11 cellular contexts compared by ENCODE assay signal in the genomic region with DNA sequence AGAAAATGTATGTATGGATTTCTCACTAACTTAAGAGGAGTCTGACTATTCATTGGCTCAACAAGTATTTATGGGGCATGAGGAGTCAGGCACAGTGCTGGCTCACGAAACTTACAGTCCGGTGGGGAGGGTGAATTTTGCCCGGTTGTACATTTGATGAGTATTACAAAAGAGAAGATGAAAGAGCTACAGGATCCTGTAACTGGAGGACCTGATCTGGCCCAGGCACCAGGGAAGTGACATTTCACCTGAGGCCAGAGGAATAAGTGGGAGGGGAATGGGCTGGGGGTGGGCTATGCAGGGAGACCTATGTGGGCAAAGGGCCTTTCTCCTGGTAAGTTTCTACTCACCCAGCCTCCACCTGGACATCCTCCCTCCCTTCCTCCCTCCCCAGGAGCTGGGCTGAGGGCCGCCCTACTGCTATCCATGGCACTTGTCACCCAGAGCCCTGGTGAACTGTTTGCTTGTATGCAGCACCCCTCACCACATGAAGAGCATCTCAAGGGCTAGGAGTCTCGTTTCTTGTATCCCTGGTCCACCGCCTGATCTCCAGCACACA.
DNase-seq lines count a peak whose midpoint lies in the region; ATAC-seq and TF ChIP-seq lines count a peak whose summit lies in the region.
"Had no signal": no experiment of that assay in that cellular context is flagged by ENCODE, and none has a peak within 500 bp of the region (broad histone marks: within the 10 kb centered on the region; RNA-seq: fewer than 3 reads in every experiment).

No MANE protein-coding gene starts in this region.

- H3K4me1 ChIP-seq in iPS-18a (ENCODE audit: control insufficient read depth, low read depth, low read length): peaks cover 19% of the 10 kb centered on the region

- POLR2A ChIA-PET in WTC11 (lab: Charles Lee): interaction anchor here (0.8 kb wide), 1 partner anchor 101 kb away, joined by 3 read pairs; the partner anchor contains the start of gene ZNF438

- no peaks in the 10 kb centered on the region for H3K36me3 Mint-ChIP-seq in T-helper 2 cell treated with Interferon-gamma antibody and Interleukin-4, amounts not matched to agents 5 μg/mL and 100 μg/mL, for 36 hours (ENCODE audit: low read depth)
- H3K36me3 Mint-ChIP-seq in WTC11: no peaks in the 10 kb centered on the region
- no peaks in the 10 kb centered on the region for H3K36me3 Mint-ChIP-seq in stimulated activated memory B cell treated with anti-CD40 and anti-IgM and Interleukin-4, amounts not matched to agents 10 μg/mL and 1 μg/mL and 100 μg/mL, for 72 hours

- H3K4me3 ChIP-seq in iPS-18a (ENCODE audit: low read length): peak overlapping the region; percentile 54
- H3K4me3 ChIP-seq: A549 had no signal

- H3K4me1 Mint-ChIP-seq in T-helper 2 cell treated with Interferon-gamma antibody and Interleukin-4, amounts not matched to agents 5 μg/mL and 100 μg/mL, for 36 hours (ENCODE audit: low read depth): peaks cover 46% of the 10 kb centered on the region
- peaks cover 34% of the 10 kb centered on the region for H3K4me1 Mint-ChIP-seq in WTC11
- H3K4me1 Mint-ChIP-seq in stimulated activated memory B cell treated with anti-CD40 and anti-IgM and Interleukin-4, amounts not matched to agents 10 μg/mL and 1 μg/mL and 100 μg/mL, for 72 hours: peaks cover 24% of the 10 kb centered on the region

- no peaks in the 10 kb centered on the region for H3K9me3 Mint-ChIP-seq in T-helper 2 cell treated with Interferon-gamma antibody and Interleukin-4, amounts not matched to agents 5 μg/mL and 100 μg/mL, for 36 hours
- H3K9me3 Mint-ChIP-seq in WTC11: peaks cover 4% of the 10 kb centered on the region; the same call in 1 of the 2 replicates
- no peaks in the 10 kb centered on the region for H3K9me3 Mint-ChIP-seq in stimulated activated memory B cell treated with anti-CD40 and anti-IgM and Interleukin-4, amounts not matched to agents 10 μg/mL and 1 μg/mL and 100 μg/mL, for 72 hours

- ATAC-seq in WTC11 (no peak), HG03342 (IDR thresholded peaks at IDR 0.05; ENCODE audit: unreplicated experiment) (no peak), HG02852 (IDR thresholded peaks at IDR 0.05; ENCODE audit: unreplicated experiment) (no peak)
- no peak for ATAC-seq in stimulated activated memory B cell treated with anti-CD40 and anti-IgM and Interleukin-4, amounts not matched to agents 10 μg/mL and 1 μg/mL and 100 μg/mL, for 72 hours
- ATAC-seq: A549 had no signal

- no peaks in the 10 kb centered on the region for H3K9me3 ChIP-seq in iPS-18a (ENCODE audit: control insufficient read depth, low read depth, low read length)
- H3K9me3 ChIP-seq: A549 had no signal

- no peak for DNase-seq in T-helper 2 cell treated with Interferon-gamma antibody and Interleukin-4, amounts not matched to agents 5 μg/mL and 100 μg/mL, for 36 hours (ENCODE audit: low spot score)
- no peak for DNase-seq in T-helper 2 cell
- DNase-seq in WTC11 (ENCODE audit: low spot score): no peak
- DNase-seq in OCI-M2 (lab: John Stamatoyannopoulos, UW; ENCODE audit: unreplicated experiment): no peak
- DNase-seq: GOT3, small intestine had no signal

- no peaks in the 10 kb centered on the region for H3K36me3 ChIP-seq in iPS-18a (ENCODE audit: control insufficient read depth, low read depth, low read length)

- no peaks in the 10 kb centered on the region for H3K27me3 Mint-ChIP-seq in T-helper 2 cell treated with Interferon-gamma antibody and Interleukin-4, amounts not matched to agents 5 μg/mL and 100 μg/mL, for 36 hours (ENCODE audit: low read depth)
- peaks cover 9% of the 10 kb centered on the region; the same call in 1 of the 2 replicates for H3K27me3 Mint-ChIP-seq in WTC11 (ENCODE audit: low read depth)
- H3K27me3 Mint-ChIP-seq in stimulated activated memory B cell treated with anti-CD40 and anti-IgM and Interleukin-4, amounts not matched to agents 10 μg/mL and 1 μg/mL and 100 μg/mL, for 72 hours: no peaks in the 10 kb centered on the region

- H3K9ac ChIP-seq in iPS-18a (ENCODE audit: low read length): no peak overlapping the region

- H3K4me3 Mint-ChIP-seq in T-helper 2 cell treated with Interferon-gamma antibody and Interleukin-4, amounts not matched to agents 5 μg/mL and 100 μg/mL, for 36 hours: peak overlapping the region; percentile 66
- peak overlapping the region; percentile 37; the same call in 1 of the 2 replicates for H3K4me3 Mint-ChIP-seq in WTC11
- H3K4me3 Mint-ChIP-seq in stimulated activated memory B cell treated with anti-CD40 and anti-IgM and Interleukin-4, amounts not matched to agents 10 μg/mL and 1 μg/mL and 100 μg/mL, for 72 hours: peak overlapping the region; percentile 35

- no peak overlapping the region for H3K27ac ChIP-seq in iPS-18a (ENCODE audit: low read length)

- peak overlapping the region; percentile 87 for H3K27ac Mint-ChIP-seq in T-helper 2 cell treated with Interferon-gamma antibody and Interleukin-4, amounts not matched to agents 5 μg/mL and 100 μg/mL, for 36 hours
- H3K27ac Mint-ChIP-seq in WTC11: no peak overlapping the region
- peak overlapping the region; percentile 86 for H3K27ac Mint-ChIP-seq in stimulated activated memory B cell treated with anti-CD40 and anti-IgM and Interleukin-4, amounts not matched to agents 10 μg/mL and 1 μg/mL and 100 μg/mL, for 72 hours

- H3K27me3 ChIP-seq in iPS-18a (ENCODE audit: control insufficient read depth, insufficient read depth, low read length): peaks cover 13% of the 10 kb centered on the region

- CTCF ChIA-PET in WTC11 (lab: Charles Lee): interaction anchor here (0.8 to 1.6 kb wide), 2 partner anchors 358 to 381 kb away, joined by 5 read pairs; no protein-coding TSS in a partner anchor

- no peak for TF ChIP-seq CTCF in WTC11 (IDR thresholded peaks at IDR 0.05)

TF ChIP-seq in WTC11, 78 proteins besides CTCF, POLR2A, EP300 and RAD21 (continues in another document):
- TF ChIP-seq, protein P1, sequence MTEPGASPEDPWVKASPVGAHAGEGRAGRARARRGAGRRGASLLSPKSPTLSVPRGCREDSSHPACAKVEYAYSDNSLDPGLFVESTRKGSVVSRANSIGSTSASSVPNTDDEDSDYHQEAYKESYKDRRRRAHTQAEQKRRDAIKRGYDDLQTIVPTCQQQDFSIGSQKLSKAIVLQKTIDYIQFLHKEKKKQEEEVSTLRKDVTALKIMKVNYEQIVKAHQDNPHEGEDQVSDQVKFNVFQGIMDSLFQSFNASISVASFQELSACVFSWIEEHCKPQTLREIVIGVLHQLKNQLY (CRISPR knock-in tag; IDR thresholded peaks at IDR 0.05): no peak
- TF ChIP-seq NR3C1 (CRISPR knock-in tag; conservative IDR thresholded peaks at IDR 0.05; ENCODE audit: low read depth) (no peak), EMX1 (CRISPR knock-in tag; IDR thresholded peaks at IDR 0.05) (no peak), ZNF121 (CRISPR knock-in tag; IDR thresholded peaks at IDR 0.05) (no peak), ZBTB43 (CRISPR knock-in tag; IDR thresholded peaks at IDR 0.05) (no peak), ZNF396 (CRISPR knock-in tag; IDR thresholded peaks at IDR 0.05; ENCODE audit: borderline replicate concordance) (no peak), ZNF671 (CRISPR knock-in tag; IDR thresholded peaks at IDR 0.05) (no peak), NR2C2 (CRISPR knock-in tag; IDR thresholded peaks at IDR 0.05) (no peak)
- TF ChIP-seq, protein P2, sequence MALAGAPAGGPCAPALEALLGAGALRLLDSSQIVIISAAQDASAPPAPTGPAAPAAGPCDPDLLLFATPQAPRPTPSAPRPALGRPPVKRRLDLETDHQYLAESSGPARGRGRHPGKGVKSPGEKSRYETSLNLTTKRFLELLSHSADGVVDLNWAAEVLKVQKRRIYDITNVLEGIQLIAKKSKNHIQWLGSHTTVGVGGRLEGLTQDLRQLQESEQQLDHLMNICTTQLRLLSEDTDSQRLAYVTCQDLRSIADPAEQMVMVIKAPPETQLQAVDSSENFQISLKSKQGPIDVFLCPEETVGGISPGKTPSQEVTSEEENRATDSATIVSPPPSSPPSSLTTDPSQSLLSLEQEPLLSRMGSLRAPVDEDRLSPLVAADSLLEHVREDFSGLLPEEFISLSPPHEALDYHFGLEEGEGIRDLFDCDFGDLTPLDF (CRISPR knock-in tag; IDR thresholded peaks at IDR 0.05): no peak
- TF ChIP-seq, protein P3, sequence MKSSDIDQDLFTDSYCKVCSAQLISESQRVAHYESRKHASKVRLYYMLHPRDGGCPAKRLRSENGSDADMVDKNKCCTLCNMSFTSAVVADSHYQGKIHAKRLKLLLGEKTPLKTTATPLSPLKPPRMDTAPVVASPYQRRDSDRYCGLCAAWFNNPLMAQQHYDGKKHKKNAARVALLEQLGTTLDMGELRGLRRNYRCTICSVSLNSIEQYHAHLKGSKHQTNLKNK (CRISPR knock-in tag; IDR thresholded peaks at IDR 0.05): no peak
- TF ChIP-seq, protein P4, sequence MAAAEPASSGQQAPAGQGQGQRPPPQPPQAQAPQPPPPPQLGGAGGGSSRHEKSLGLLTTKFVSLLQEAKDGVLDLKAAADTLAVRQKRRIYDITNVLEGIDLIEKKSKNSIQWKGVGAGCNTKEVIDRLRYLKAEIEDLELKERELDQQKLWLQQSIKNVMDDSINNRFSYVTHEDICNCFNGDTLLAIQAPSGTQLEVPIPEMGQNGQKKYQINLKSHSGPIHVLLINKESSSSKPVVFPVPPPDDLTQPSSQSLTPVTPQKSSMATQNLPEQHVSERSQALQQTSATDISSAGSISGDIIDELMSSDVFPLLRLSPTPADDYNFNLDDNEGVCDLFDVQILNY (CRISPR knock-in tag; IDR thresholded peaks at IDR 0.05): no peak
